ENCODE assay signal across 23 cellular contexts in genomic region chr4:66777097-66777496, GRCh38.
DNase-seq lines count a peak whose midpoint lies in the region; ATAC-seq and TF ChIP-seq lines count a peak whose summit lies in the region.
"Had no signal": no experiment of that assay in that cellular context is flagged by ENCODE, and none has a peak within 500 bp of the region (broad histone marks: within the 10 kb centered on the region; RNA-seq: fewer than 3 reads in every experiment).

No MANE protein-coding gene starts in this region.

- H3K36me3 ChIP-seq in RWPE2 (ENCODE audit: low read depth): no peaks in the 10 kb centered on the region
- H3K36me3 ChIP-seq: BE2C had no signal

- peak; percentile 39 for TF ChIP-seq CTCF in C4-2B (conservative IDR thresholded peaks at IDR 0.05)
- TF ChIP-seq CTCF in RWPE2 (IDR thresholded peaks at IDR 0.05; ENCODE audit: poor library complexity, severe bottlenecking): peak; percentile 16
- TF ChIP-seq CTCF in fibroblast of pulmonary artery (IDR thresholded peaks at IDR 0.05; ENCODE audit: low read length, missing control alignments): no peak

- no peaks in the 10 kb centered on the region for H3K4me1 ChIP-seq in RWPE2 (ENCODE audit: insufficient read depth, poor library complexity, severe bottlenecking)
- H3K4me1 ChIP-seq: BE2C had no signal

- H3K27me3 ChIP-seq in RWPE2 (ENCODE audit: insufficient read depth, poor library complexity, severe bottlenecking): no peaks in the 10 kb centered on the region
- H3K27me3 ChIP-seq: BE2C had no signal

- DNase-seq in HCEC 1CT (peak; percentile 13), RWPE2 (ENCODE audit: low spot score) (no peak), fibroblast of pulmonary artery (ENCODE audit: low read depth) (peak; percentile 1), NCI-H2107 treated with DMSO at 0.1 percent for 48 hours (lab: John Stamatoyannopoulos, UW; ENCODE audit: unreplicated experiment) (no peak), NCI-H2227 (lab: John Stamatoyannopoulos, UW; ENCODE audit: unreplicated experiment) (no peak), middle frontal gyrus (ENCODE audit: extremely low spot score, low spot score) (no peak)
- DNase-seq: BE2C; CD4-positive, CD25-positive, alpha-beta regulatory T cell; COR-L47; DMS153; GF-D8; Kasumi-1; NCI-H1092; NCI-H1436; NCI-H187 treated with DMSO at 0.1 percent for 48 hours; NCI-H226; NCI-H510A treated with DMSO at 0.1 percent for 48 hours; NCI-H82; PC-9; RPMI8226; SHP77 treated with DMSO at 0.1 percent for 48 hours; T-helper 1 cell had no signal

- no peaks in the 10 kb centered on the region for H3K9me3 ChIP-seq in RWPE2 (ENCODE audit: severe bottlenecking)
- H3K9me3 ChIP-seq: BE2C had no signal

- H3K27ac ChIP-seq in C4-2B: no peak overlapping the region
- H3K27ac ChIP-seq in RWPE2 (ENCODE audit: poor library complexity, severe bottlenecking): no peak overlapping the region
- H3K27ac ChIP-seq: PC-9 had no signal

- ATAC-seq in RWPE2 (ENCODE audit: low read depth): no peak

- H3K4me3 ChIP-seq in RWPE2 (ENCODE audit: severe bottlenecking) (no peak overlapping the region), fibroblast of pulmonary artery (replicated peaks; ENCODE audit: low read depth, low read length) (no peak overlapping the region)
- H3K4me3 ChIP-seq: PC-9 had no signal

Comparison
In these comparisons a context has a peak if more than half of its experiments do, and no peak if none do; other contexts are left out.
1. DNase-seq: peak in HCEC 1CT (single experiment) and fibroblast of pulmonary artery (single experiment); none in RWPE2 (single experiment), NCI-H2107 treated with DMSO at 0.1 percent for 48 hours (single experiment), NCI-H2227 (single experiment) and middle frontal gyrus (single experiment).